ENCODE assay signal across 13 cellular contexts in the genomic region with DNA sequence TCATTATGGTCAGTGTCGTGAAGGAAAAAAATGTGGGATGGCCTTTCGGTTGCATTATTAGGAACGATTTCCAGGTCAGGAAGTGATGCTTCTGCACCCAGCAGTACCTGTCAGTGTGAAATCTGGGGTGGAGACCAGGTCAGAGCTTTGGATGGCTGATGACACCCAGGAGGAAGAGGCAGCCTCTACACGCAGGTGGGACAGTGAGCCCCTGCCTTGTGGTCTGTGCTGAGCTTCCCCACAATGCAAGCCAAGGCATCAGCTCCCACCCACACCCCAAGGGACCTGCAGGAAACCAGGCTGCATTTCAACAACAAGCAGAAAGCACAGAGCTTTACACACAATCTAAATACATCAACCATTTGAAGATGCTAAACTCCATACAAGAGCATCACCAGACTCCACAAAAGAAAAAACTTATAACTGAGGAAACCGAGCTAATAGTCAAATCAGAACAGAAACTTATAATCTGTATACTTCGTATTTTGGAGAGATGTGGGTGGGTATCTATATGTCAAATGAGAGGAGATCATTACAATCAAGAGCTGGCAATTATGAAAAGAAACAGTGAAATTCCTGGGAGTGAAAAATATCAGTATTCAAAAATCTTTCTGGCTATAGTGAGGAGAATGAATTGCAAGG.
DNase-seq lines count a peak whose midpoint lies in the region; ATAC-seq and FAIRE-seq lines count a peak whose summit lies in the region.
"Had no signal": no experiment of that assay in that cellular context is flagged by ENCODE, and none has a peak within 500 bp of the region (broad histone marks: within the 10 kb centered on the region; RNA-seq: fewer than 3 reads in every experiment).

No MANE protein-coding gene starts in this region.

- DNase-seq in GM18507 (ENCODE audit: extremely low spot score, insufficient read length, low read depth), result no peak
- no peak for DNase-seq in SIG-M5 (lab: John Stamatoyannopoulos, UW)
- no peak for DNase-seq in GM19240 (ENCODE audit: insufficient read length, low spot score)
- DNase-seq: DMS79 treated with DMSO at 0.1 percent for 48 hours, H7, NCI-H1694 treated with DMSO at 0.1 percent for 48 hours, posterior cingulate gyrus had no signal

- H3K9me3 ChIP-seq in iPS-18a (ENCODE audit: control insufficient read depth, low read depth, low read length), result no peaks in the 10 kb centered on the region
- H3K9me3 ChIP-seq: breast epithelium had no signal

- H3K27ac ChIP-seq in iPS-18a (ENCODE audit: low read length), result no peak overlapping the region
- H3K27ac ChIP-seq: breast epithelium had no signal

- peaks cover 13% of the 10 kb centered on the region for H3K27me3 ChIP-seq in iPS-18a (ENCODE audit: control insufficient read depth, insufficient read depth, low read length)
- H3K27me3 ChIP-seq: breast epithelium had no signal

- H3K36me3 ChIP-seq in iPS-18a (ENCODE audit: control insufficient read depth, low read depth, low read length), result no peaks in the 10 kb centered on the region
- H3K36me3 ChIP-seq: breast epithelium had no signal

- peak overlapping the region; percentile 66 for H3K4me3 ChIP-seq in iPS-18a (ENCODE audit: low read length)
- H3K4me3 ChIP-seq: breast epithelium, smooth muscle cell had no signal

- H3K9ac ChIP-seq in iPS-18a (ENCODE audit: low read length), result no peak overlapping the region

- peak; percentile 82 for FAIRE-seq in GM18507 (lab: Jason Lieb, UNC)

- ATAC-seq in GM21423 (IDR thresholded peaks at IDR 0.05; ENCODE audit: unreplicated experiment) (peak; percentile 34), HG03521 (IDR thresholded peaks at IDR 0.05; ENCODE audit: unreplicated experiment) (peak; percentile 31), GM19324 (IDR thresholded peaks at IDR 0.05; ENCODE audit: low FRiP score, unreplicated experiment) (no peak)

- H3K4me1 ChIP-seq in iPS-18a (ENCODE audit: control insufficient read depth, low read depth, low read length), result peaks cover 37% of the 10 kb centered on the region
- H3K4me1 ChIP-seq: breast epithelium had no signal
